20 cellular contexts compared by ENCODE assay signal in genomic region chr17:65583921-65584603, GRCh38. TPM values are rescaled to one million over a fixed set of nuclear protein-coding genes. Genes with fewer than 3 reads are reported as not detected.
A peak's percentile ranks its signal among the peaks of the same experiment; 100 is the strongest.
DNase-seq lines count a peak whose midpoint lies in the region; ATAC-seq, FAIRE-seq and TF ChIP-seq lines count a peak whose summit lies in the region.
"Had no signal": no experiment of that assay in that cellular context is flagged by ENCODE, and none has a peak within 500 bp of the region (broad histone marks: within the 10 kb centered on the region; RNA-seq: fewer than 3 reads in every experiment).

No MANE protein-coding gene starts in this region.

- H3K4me3 Mint-ChIP-seq in activated naive CD8-positive, alpha-beta T cell treated with anti-CD3 and anti-CD28 coated beads for 36 hours = no peak overlapping the region
- H3K4me3 Mint-ChIP-seq: WTC11 had no signal

- in situ Hi-C loops in HAP-1 (cut with MboI; ENCODE audit: low sequenced_read_pairs) = no loop called here

- no peak overlapping the region for H3K4me3 ChIP-seq in right cardiac atrium (ENCODE audit: low read length)
- H3K4me3 ChIP-seq in HAP-1 = no peak overlapping the region
- no peak overlapping the region for H3K4me3 ChIP-seq in left lung
- H3K4me3 ChIP-seq: colonic mucosa, gastroesophageal sphincter, tibial nerve had no signal

- H3K27ac Mint-ChIP-seq in activated naive CD8-positive, alpha-beta T cell treated with anti-CD3 and anti-CD28 coated beads for 36 hours = peak overlapping the region; percentile 44
- H3K27ac Mint-ChIP-seq: WTC11 had no signal

- TF ChIP-seq CTCF in left lung (IDR thresholded peaks at IDR 0.05) = no peak

- H3K36me3 Mint-ChIP-seq in activated naive CD8-positive, alpha-beta T cell treated with anti-CD3 and anti-CD28 coated beads for 36 hours = no peaks in the 10 kb centered on the region
- H3K36me3 Mint-ChIP-seq: WTC11 had no signal

- H3K9me3 ChIP-seq in right cardiac atrium (ENCODE audit: control insufficient read depth, low read length) (no peaks in the 10 kb centered on the region), HAP-1 (no peaks in the 10 kb centered on the region), left lung (no peaks in the 10 kb centered on the region)
- H3K9me3 ChIP-seq: colonic mucosa, gastroesophageal sphincter, tibial nerve had no signal

- no peaks in the 10 kb centered on the region for H3K27me3 Mint-ChIP-seq in activated naive CD8-positive, alpha-beta T cell treated with anti-CD3 and anti-CD28 coated beads for 36 hours

- DNase-seq in activated T-cell treated with anti-CD3 and anti-CD28 coated beads, Interleukin-2, amount 50 U/mL, for 48 hours = peak; percentile 36
- DNase-seq in activated T-cell treated with anti-CD3 and anti-CD28 coated beads for 4 hours (no peak), right cardiac atrium (peak in 2 of 3 donors; percentile 65 to 67), urothelium cell line (ENCODE audit: low spot score) (no peak), HAP-1 (ENCODE audit: low spot score in 2 of 2) (no peak), left lung (no peak), EL (no peak)
- no peak for DNase-seq in activated naive CD8-positive, alpha-beta T cell treated with anti-CD3 and anti-CD28 coated beads for 36 hours
- DNase-seq: ACHN; colonic mucosa; GOT3; mammary epithelial cell; NCI-H2081; NCI-H748 treated with DMSO at 0.1 percent for 48 hours; stimulated activated CD4-positive, alpha-beta T cell treated with anti-CD3 and anti-CD28 coated beads, Interleukin-2, amount 100 ng/mL, for 48 hours had no signal

- peaks cover 17% of the 10 kb centered on the region for H3K4me1 Mint-ChIP-seq in activated naive CD8-positive, alpha-beta T cell treated with anti-CD3 and anti-CD28 coated beads for 36 hours

- H3K36me3 ChIP-seq in HAP-1 (replicated peaks) (no peaks in the 10 kb centered on the region), left lung (no peaks in the 10 kb centered on the region)
- H3K36me3 ChIP-seq: colonic mucosa, gastroesophageal sphincter, tibial nerve had no signal

- H3K4me1 ChIP-seq in right cardiac atrium (ENCODE audit: control insufficient read depth, insufficient read depth, low read length) = peaks cover 6% of the 10 kb centered on the region
- no peaks in the 10 kb centered on the region for H3K4me1 ChIP-seq in HAP-1
- H3K4me1 ChIP-seq in left lung = peaks cover 13 to 15% of the 10 kb centered on the region in 2 donors
- H3K4me1 ChIP-seq: colonic mucosa had no signal

- no peaks in the 10 kb centered on the region for H3K27me3 ChIP-seq in right cardiac atrium (ENCODE audit: control insufficient read depth, insufficient read depth)
- no peaks in the 10 kb centered on the region for H3K27me3 ChIP-seq in HAP-1 (ENCODE audit: low read depth)
- no peaks in the 10 kb centered on the region for H3K27me3 ChIP-seq in left lung
- H3K27me3 ChIP-seq: colonic mucosa, gastroesophageal sphincter, tibial nerve had no signal

- FAIRE-seq in urothelium cell line (lab: Jason Lieb, UNC) = peak; percentile 74
- FAIRE-seq: RCC 7860 had no signal

- intact Hi-C loops in right cardiac atrium (cut with DNase I) = no loop called here
- intact Hi-C loops in left lung (cut with DNase I) = no loop called here

- WGBS in right cardiac atrium = 60% methylated on average over 10 of the region's 10 CpGs

- ATAC-seq in right cardiac atrium (peak in 1 of 2 donors; percentile 12), left lung (no peak)
- ATAC-seq: gastroesophageal sphincter, WTC11 had no signal

- no peak overlapping the region for H3K27ac ChIP-seq in right cardiac atrium (ENCODE audit: low read length)
- H3K27ac ChIP-seq in left lung = no peak overlapping the region
- H3K27ac ChIP-seq: colonic mucosa, epithelial cell of prostate, gastroesophageal sphincter, tibial nerve had no signal

- H3K9me3 Mint-ChIP-seq in activated naive CD8-positive, alpha-beta T cell treated with anti-CD3 and anti-CD28 coated beads for 36 hours = no peaks in the 10 kb centered on the region
- H3K9me3 Mint-ChIP-seq: WTC11 had no signal

RNA-seq across cellular contexts. Expression of gene AXIN2, which starts 22.6 kb away (rescaled TPM):
- total RNA-seq in activated naive CD8-positive, alpha-beta T cell treated with anti-CD3 and anti-CD28 coated beads for 36 hours = 1 to 10 TPM; 1.5 to 1.6 TPM
- total RNA-seq in right cardiac atrium (10 to 100 TPM; 26.0 to 31.1 (median 29.0) TPM), left lung (10 to 100 TPM; 25.0 to 41.6 TPM)
- polyA plus RNA-seq in right cardiac atrium = 8.9 TPM

Comparison
In these comparisons a context has a peak if more than half of its experiments do, and no peak if none do; other contexts are left out.
1. DNase-seq: peak in activated T-cell treated with anti-CD3 and anti-CD28 coated beads, Interleukin-2, amount 50 U/mL, for 48 hours (2 of 2) and right cardiac atrium (2 of 3); none in activated T-cell treated with anti-CD3 and anti-CD28 coated beads for 4 hours (single experiment), activated naive CD8-positive, alpha-beta T cell treated with anti-CD3 and anti-CD28 coated beads for 36 hours (single experiment), urothelium cell line (single experiment), HAP-1 (0 of 2), left lung (0 of 2) and EL (single experiment).
2. RNA of gene AXIN2, which starts 22.6 kb away (total RNA-seq): 25.0 to 41.6 TPM in left lung and 26.0 to 31.1 TPM in right cardiac atrium; 1.5 to 1.6 TPM in activated naive CD8-positive, alpha-beta T cell treated with anti-CD3 and anti-CD28 coated beads for 36 hours; every median in the first group is over 10 times any median in the second.